8 cellular contexts compared by ENCODE assay signal in genomic region chr19:2391118-2391725, GRCh38. TPM values are rescaled to one million over a fixed set of nuclear protein-coding genes. Genes with fewer than 3 reads are reported as not detected.
DNase-seq lines count a peak whose midpoint lies in the region; ATAC-seq and TF ChIP-seq lines count a peak whose summit lies in the region.

No MANE protein-coding gene starts in this region.

- no peak overlapping the region for H3K27ac Mint-ChIP-seq in Caco-2 (ENCODE audit: unreplicated experiment)

- no peaks in the 10 kb centered on the region for H3K27me3 ChIP-seq in Caco-2 (replicated peaks; ENCODE audit: control insufficient read depth, insufficient read depth, low read length)
- no peaks in the 10 kb centered on the region for H3K27me3 ChIP-seq in HAP-1 (ENCODE audit: low read depth)
- H3K27me3 ChIP-seq in parathyroid adenoma (ENCODE audit: control insufficient read depth, insufficient read depth, low read length): no peaks in the 10 kb centered on the region

- CTCF ChIA-PET in Caco-2 (lab: Charles Lee): interaction anchor here (0.6 to 1.0 kb wide), 3 partner anchors 13 to 59 kb away, joined by 3 read pairs; no protein-coding TSS in a partner anchor

- BruUV-seq in Caco-2 (replicated peaks; lab: Mats Ljungman, UMichigan): no TSS peak

- DNase-seq in Caco-2 (peak; percentile 53 to 56), HAP-1 (ENCODE audit: low spot score in 2 of 2) (peak; percentile 52 to 54), NCI-H69 (lab: John Stamatoyannopoulos, UW) (peak; percentile 79), activated T-helper 1 cell treated with Interleukin-2 at 50 U/mL for 16 hours (ENCODE audit: low read depth) (peak; percentile 5), foreskin melanocyte (peak; percentile 53), NCI-H226 (no peak)

- H3K9me3 Mint-ChIP-seq in Caco-2 (ENCODE audit: unreplicated experiment): no peaks in the 10 kb centered on the region

- no peaks in the 10 kb centered on the region for H3K27me3 Mint-ChIP-seq in Caco-2 (ENCODE audit: insufficient read depth, unreplicated experiment)

- ATAC-seq in GM18519 (IDR thresholded peaks at IDR 0.05; ENCODE audit: low FRiP score, unreplicated experiment): no peak

- TF ChIP-seq CTCF in Caco-2 (IDR thresholded peaks at IDR 0.05; ENCODE audit: insufficient read depth in 1 of 2, low read depth in 1 of 2, low read length in 1 of 2, severe bottlenecking in 1 of 2, unreplicated experiment in 1 of 2) (peak; percentile 77 to 78), parathyroid adenoma (IDR thresholded peaks at IDR 0.05) (peak; percentile 80)

- in situ Hi-C loops in HAP-1 (cut with MboI; ENCODE audit: low sequenced_read_pairs): no loop called here

- no peak overlapping the region for H3K4me2 ChIP-seq in parathyroid adenoma (ENCODE audit: low read length)

- POLR2A ChIA-PET in Caco-2 (lab: Charles Lee): no interaction called here

- H3K36me3 Mint-ChIP-seq in Caco-2 (ENCODE audit: insufficient read depth, unreplicated experiment): peaks cover 5% of the 10 kb centered on the region

- H3K4me1 ChIP-seq in Caco-2 (peaks cover 15% of the 10 kb centered on the region), HAP-1 (no peaks in the 10 kb centered on the region), parathyroid adenoma (no peaks in the 10 kb centered on the region)

- intact Hi-C loops in Caco-2 (cut with micrococcal nuclease; ENCODE audit: unreplicated experiment): loop anchor here (1.0 to 2.0 kb wide), 2 partner anchors 60 to 155 kb away; partner anchors contain the start of genes PLEKHJ1 and SF3A2

- H3K4me3 ChIP-seq in Caco-2 (ENCODE audit: low read depth, low read length) (no peak overlapping the region), HAP-1 (no peak overlapping the region), parathyroid adenoma (ENCODE audit: low read depth, low read length) (no peak overlapping the region)

- H3K4me3 Mint-ChIP-seq in Caco-2 (ENCODE audit: unreplicated experiment): no peak overlapping the region

- H2AFZ ChIP-seq in parathyroid adenoma: no peak overlapping the region

- peaks cover 6% of the 10 kb centered on the region for H3K4me1 Mint-ChIP-seq in Caco-2 (ENCODE audit: low read depth, unreplicated experiment)

- H3K9ac ChIP-seq in parathyroid adenoma: no peak overlapping the region

- no peak overlapping the region for H3K27ac ChIP-seq in parathyroid adenoma

- H3K79me2 ChIP-seq in parathyroid adenoma: no peaks in the 10 kb centered on the region

- H3K9me3 ChIP-seq in Caco-2: no peaks in the 10 kb centered on the region
- H3K9me3 ChIP-seq in HAP-1: peaks cover 3% of the 10 kb centered on the region; the same call in 1 of the 2 replicates
- H3K9me3 ChIP-seq in parathyroid adenoma (ENCODE audit: control insufficient read depth, low read length): no peaks in the 10 kb centered on the region

- H3K36me3 ChIP-seq in Caco-2 (ENCODE audit: control insufficient read depth, insufficient read depth, low read length) (no peaks in the 10 kb centered on the region), HAP-1 (replicated peaks) (no peaks in the 10 kb centered on the region), parathyroid adenoma (ENCODE audit: control insufficient read depth, insufficient read depth, low read length) (no peaks in the 10 kb centered on the region)

RNA-seq across cellular contexts. Expression of gene TMPRSS9, which starts 31.2 kb away (rescaled TPM):
- total RNA-seq in Caco-2 (2022): 0.49 and 0.66 TPM in 2 replicates

RNA-seq across cellular contexts. Expression of gene TIMM13, which starts 36.2 kb away (rescaled TPM):
- total RNA-seq in Caco-2 (2022): 200 and 217 TPM in 2 replicates
